ENCODE assay signal across 8 cellular contexts in genomic region chr19:49533551-49534488, GRCh38. TPM values are rescaled to one million over a fixed set of nuclear protein-coding genes. Genes with fewer than 3 reads are reported as not detected.
A peak's percentile ranks its signal among the peaks of the same experiment; 100 is the strongest.
DNase-seq lines count a peak whose midpoint lies in the region; ATAC-seq and TF ChIP-seq lines count a peak whose summit lies in the region.

No MANE protein-coding gene starts in this region.

- H3K27ac Mint-ChIP-seq in central memory CD8-positive, alpha-beta T cell (ENCODE audit: low read depth), result peak overlapping the region; percentile 4

- H3K79me2 ChIP-seq in DND-41 (ENCODE audit: insufficient read depth, low read length), result no peaks in the 10 kb centered on the region
- H3K79me2 ChIP-seq in GM23248 (ENCODE audit: insufficient read depth), result peaks cover 62% of the 10 kb centered on the region

- H2AFZ ChIP-seq in DND-41 (ENCODE audit: low read depth, low read length) (no peak overlapping the region), GM23248 (no peak overlapping the region)

- H3K9me3 ChIP-seq in DND-41 (ENCODE audit: insufficient read depth, low read length, severe bottlenecking), result no peaks in the 10 kb centered on the region
- H3K9me3 ChIP-seq in GM23248 (ENCODE audit: low read depth), result no peaks in the 10 kb centered on the region
- H3K9me3 ChIP-seq in left lung, result no peaks in the 10 kb centered on the region

- in situ Hi-C loops in GM23248 (cut with MboI), result no loop called here

- H3K9ac ChIP-seq in DND-41 (ENCODE audit: low read depth, low read length) (no peak overlapping the region), GM23248 (peak overlapping the region; percentile 65)

- intact Hi-C loops in left lung (cut with DNase I), result no loop called here

- H3K4me2 ChIP-seq in DND-41 (ENCODE audit: insufficient read depth, low read length) (no peak overlapping the region), GM23248 (ENCODE audit: unreplicated experiment) (peak overlapping the region; percentile 48)

- H3K36me3 ChIP-seq in DND-41 (ENCODE audit: insufficient read depth, low read length) (no peaks in the 10 kb centered on the region), GM23248 (ENCODE audit: low read depth) (peaks cover 35% of the 10 kb centered on the region), left lung (peaks cover 0 to 63% of the 10 kb centered on the region in 2 donors)

- peaks cover 12% of the 10 kb centered on the region; the same call in 1 of the 2 replicates for H3F3A ChIP-seq in GM23248 (ENCODE audit: insufficient read depth)

- H3K9me3 Mint-ChIP-seq in central memory CD8-positive, alpha-beta T cell, result no peaks in the 10 kb centered on the region

- no peaks in the 10 kb centered on the region for H3K4me1 ChIP-seq in DND-41 (ENCODE audit: insufficient read depth, low read length)
- peaks cover 16% of the 10 kb centered on the region for H3K4me1 ChIP-seq in GM23248 (ENCODE audit: insufficient read depth)
- peaks cover 7 to 33% of the 10 kb centered on the region in 2 donors for H3K4me1 ChIP-seq in left lung

- ATAC-seq in DND-41 (ENCODE audit: insufficient read depth, low read depth) (peak; percentile 76), left lung (peak; percentile 96)
- peak; percentile 90 for ATAC-seq in activated CD4-positive, CD25-positive, alpha-beta regulatory T cell treated with anti-CD3 and anti-CD28 coated beads, Interleukin-2, amount 50 U/mL, for 24 hours
- peak; percentile 94 for ATAC-seq in central memory CD8-positive, alpha-beta T cell (replicated peaks; ENCODE audit: extremely low read depth, poor library complexity, severe bottlenecking)

- H3K27me3 ChIP-seq in DND-41 (ENCODE audit: insufficient read depth, low read length, poor library complexity), result no peaks in the 10 kb centered on the region
- no peaks in the 10 kb centered on the region for H3K27me3 ChIP-seq in GM23248 (replicated peaks; ENCODE audit: insufficient read depth)
- H3K27me3 ChIP-seq in left lung, result no peaks in the 10 kb centered on the region

- no peaks in the 10 kb centered on the region for H3K36me3 Mint-ChIP-seq in central memory CD8-positive, alpha-beta T cell (ENCODE audit: insufficient read depth)

- H4K20me1 ChIP-seq in DND-41 (ENCODE audit: insufficient read depth, low read length) (no peaks in the 10 kb centered on the region), GM23248 (ENCODE audit: insufficient read depth) (no peaks in the 10 kb centered on the region)

- H3K27me3 Mint-ChIP-seq in central memory CD8-positive, alpha-beta T cell, result no peaks in the 10 kb centered on the region

- TF ChIP-seq CTCF in DND-41 (IDR thresholded peaks at IDR 0.05; ENCODE audit: borderline replicate concordance, extremely low read depth, low read length, poor library complexity, severe bottlenecking), result no peak
- TF ChIP-seq CTCF in left lung (IDR thresholded peaks at IDR 0.05), result peak; percentile 13 to 21

- peak; percentile 36 for DNase-seq in DND-41
- peak; percentile 78 for DNase-seq in GM23248
- DNase-seq in NCI-H2029 (lab: John Stamatoyannopoulos, UW), result peak; percentile 50
- peak; percentile 76 to 80 for DNase-seq in central memory CD8-positive, alpha-beta T cell (ENCODE audit: low spot score in 2 of 2)
- DNase-seq in left lung, result peak; percentile 74 to 94
- peak; percentile 47 to 86 (median 58) for DNase-seq in stimulated activated CD4-positive, alpha-beta T cell treated with anti-CD3 and anti-CD28 coated beads, TNF-alpha, amount 100 ng/mL, for 1 hour (ENCODE audit: low read depth in 3 of 3, low spot score in 1 of 3)
- DNase-seq in inferior parietal cortex (ENCODE audit: extremely low spot score), result no peak

- peak overlapping the region; percentile 85 for H3K4me3 Mint-ChIP-seq in central memory CD8-positive, alpha-beta T cell

- H3K27ac ChIP-seq in DND-41 (ENCODE audit: low read length) (no peak overlapping the region), GM23248 (peak overlapping the region; percentile 42), left lung (peak overlapping the region in 1 of 2 donors; percentile 37)

- H3K4me3 ChIP-seq in DND-41 (ENCODE audit: low read depth in 1 of 2, low read length in 2 of 2), result no peak overlapping the region
- H3K4me3 ChIP-seq in GM23248, result peak overlapping the region; percentile 48
- peak overlapping the region; percentile 36 to 73 for H3K4me3 ChIP-seq in left lung

- H3K4me1 Mint-ChIP-seq in central memory CD8-positive, alpha-beta T cell, result peaks cover 19% of the 10 kb centered on the region

- H3K9me2 ChIP-seq in GM23248 (ENCODE audit: insufficient read depth), result no peaks in the 10 kb centered on the region

- 39 to 50% methylated on average over 33 to 62 of the region's 87 CpGs for WGBS in GM23248 (ENCODE audit: low coverage in 1 of 2, low lambda C conversion rate in 2 of 2, missing lambda C conversion rate in 2 of 2), 2 experiments

RNA-seq across cellular contexts. Expression of gene RCN3, which starts 6.0 kb away (rescaled TPM):
- total RNA-seq in GM23248 (2014; rRNA removed; shearing (Covaris generic)), result 570 and 656 TPM in 2 replicates
- 779 and 813 TPM in 2 replicates for polyA plus RNA-seq in GM23248 (2016; fragmentation: Nextera tagmentation; extraction: Ambion mirVana)
- 10 to 100 TPM; 55.4 to 65.3 TPM for total RNA-seq in left lung

RNA-seq across cellular contexts. Expression of gene FCGRT, which starts 21.4 kb away (rescaled TPM):
- total RNA-seq in GM23248 (2014; rRNA removed; shearing (Covaris generic)), result 65.4 and 75.3 TPM in 2 replicates
- 89.9 and 98.4 TPM in 2 replicates for polyA plus RNA-seq in GM23248 (2016; fragmentation: Nextera tagmentation; extraction: Ambion mirVana)
- 100 to 1,000 TPM; 283 to 288 TPM for total RNA-seq in left lung

RNA-seq across cellular contexts. Expression of gene RPS11, which starts 37.6 kb away (rescaled TPM):
- 1,666 and 2,372 TPM in 2 replicates for total RNA-seq in GM23248 (2014; rRNA removed; shearing (Covaris generic))
- polyA plus RNA-seq in GM23248 (2016; fragmentation: Nextera tagmentation; extraction: Ambion mirVana), result 813 and 832 TPM in 2 replicates
- total RNA-seq in left lung, result 1,000 to 10,000 TPM; 1,463 to 1,657 TPM

RNA-seq across cellular contexts. Expression of gene RPL13A, which starts 46.4 kb away (rescaled TPM):
- total RNA-seq in GM23248 (2014; rRNA removed; shearing (Covaris generic)), result 1,590 and 2,272 TPM in 2 replicates
- polyA plus RNA-seq in GM23248 (2016; fragmentation: Nextera tagmentation; extraction: Ambion mirVana), result 893 and 894 TPM in 2 replicates
- total RNA-seq in left lung, result 1,000 to 10,000 TPM; 1,924 to 2,053 TPM

RNA-seq across cellular contexts. Expression of gene NOSIP, which starts 46.5 kb away (rescaled TPM):
- 46.0 and 53.2 TPM in 2 replicates for total RNA-seq in GM23248 (2014; rRNA removed; shearing (Covaris generic))
- 78.7 and 84.3 TPM in 2 replicates for polyA plus RNA-seq in GM23248 (2016; fragmentation: Nextera tagmentation; extraction: Ambion mirVana)
- total RNA-seq in left lung, result 10 to 100 TPM; 40.8 to 45.0 TPM

Comparison
In these comparisons a context has a peak if more than half of its experiments do, and no peak if none do; other contexts are left out.
1. H3K4me3 ChIP-seq: peak in GM23248 (single experiment) and left lung (2 of 2); none in DND-41 (0 of 2).
2. Peak in every context shown above with its lines, with median percentiles within 50 percentile points of each other: ATAC-seq.